ENCODE assay signal across 10 cellular contexts in genomic region chr17:32490101-32490482, GRCh38. TPM values are rescaled to one million over a fixed set of nuclear protein-coding genes. Genes with fewer than 3 reads are reported as not detected.
DNase-seq lines count a peak whose midpoint lies in the region; ATAC-seq and TF ChIP-seq lines count a peak whose summit lies in the region.
"Had no signal": no experiment of that assay in that cellular context is flagged by ENCODE, and none has a peak within 500 bp of the region (broad histone marks: within the 10 kb centered on the region; RNA-seq: fewer than 3 reads in every experiment).

No MANE protein-coding gene starts in this region.

- H3K9me3 Mint-ChIP-seq in WTC11, result no peaks in the 10 kb centered on the region

- no peaks in the 10 kb centered on the region for H3K27me3 Mint-ChIP-seq in WTC11 (ENCODE audit: low read depth)

- H3K36me3 ChIP-seq in Karpas-422 (ENCODE audit: insufficient read depth, low read length), result no peaks in the 10 kb centered on the region

- H3K9ac ChIP-seq in Karpas-422 (ENCODE audit: low read length), result no peak overlapping the region

- H3K27ac Mint-ChIP-seq in WTC11, result no peak overlapping the region

- no peaks in the 10 kb centered on the region for H3K9me2 ChIP-seq in Karpas-422 (replicated peaks; ENCODE audit: insufficient read depth, low read length)

- TF ChIP-seq CTCF in WTC11 (IDR thresholded peaks at IDR 0.05) (no peak), GM13977 (IDR thresholded peaks at IDR 0.05; ENCODE audit: extremely low read depth, insufficient read depth, missing control alignments) (no peak)

- peak; percentile 43 for TF ChIP-seq POLR2A in GM15510 (IDR thresholded peaks at IDR 0.05; ENCODE audit: borderline replicate concordance, extremely low read depth, insufficient read length)

- no peak overlapping the region for H3K27ac ChIP-seq in Karpas-422 (ENCODE audit: low read length)

- in situ Hi-C loops in GM13977 (cut with MboI; ENCODE audit: low pct_unique_long_range_greater_than_20kb, low sequenced_read_pairs, unreplicated experiment), result loop anchor here (25.0 kb wide), 1 partner anchor 122 kb away; no protein-coding TSS in a partner anchor

- H2AFZ ChIP-seq in Karpas-422 (ENCODE audit: low read length), result no peak overlapping the region

- H3K4me3 Mint-ChIP-seq in WTC11, result peak overlapping the region; percentile 29; the same call in 1 of the 2 replicates

- peak; percentile 84 for DNase-seq in D341Med (ENCODE audit: low spot score)
- DNase-seq in WTC11 (ENCODE audit: low spot score), result no peak
- peak; percentile 63 for DNase-seq in left kidney (ENCODE audit: low read depth, low spot score)
- no peak for DNase-seq in GM13977 (ENCODE audit: low spot score)
- DNase-seq in Karpas-422, result no peak
- DNase-seq in activated CD4-positive, CD25-positive, alpha-beta regulatory T cell treated with anti-CD3 and anti-CD28 coated beads, Interleukin-2, amount 50 U/mL, for 72 hours, result no peak
- DNase-seq: NCI-H187, T1000 had no signal

- CTCF ChIA-PET in WTC11 (lab: Charles Lee), result interaction anchor here (1.2 kb wide), 1 partner anchor 169 kb away, joined by 6 read pairs; no protein-coding TSS in a partner anchor

- H3K9me3 ChIP-seq in Karpas-422 (ENCODE audit: low read length), result no peaks in the 10 kb centered on the region

- ATAC-seq in WTC11 (no peak), GM21529 (IDR thresholded peaks at IDR 0.05; ENCODE audit: unreplicated experiment) (no peak)

- no peaks in the 10 kb centered on the region for H3K27me3 ChIP-seq in Karpas-422 (ENCODE audit: low read length)

- H4K20me1 ChIP-seq in Karpas-422 (ENCODE audit: insufficient read depth, low read depth, low read length), result 0 out of 2 replicates have a peak, but pooled peaks cover 13% of the 10 kb centered on the region

- no peak overlapping the region for H3K4me2 ChIP-seq in Karpas-422 (ENCODE audit: low read depth, low read length, poor library complexity, severe bottlenecking)

- no peaks in the 10 kb centered on the region for H3K79me2 ChIP-seq in Karpas-422 (ENCODE audit: low read length)

- peaks cover 11% of the 10 kb centered on the region for H3K4me1 ChIP-seq in Karpas-422 (ENCODE audit: low read length)

- POLR2A ChIA-PET in WTC11 (lab: Charles Lee), result no interaction called here

- no peak overlapping the region for H3K4me3 ChIP-seq in Karpas-422 (ENCODE audit: low read length)

- peaks cover 47% of the 10 kb centered on the region for H3K4me1 Mint-ChIP-seq in WTC11

- peaks cover 20% of the 10 kb centered on the region for H3K36me3 Mint-ChIP-seq in WTC11

TF ChIP-seq in WTC11, 78 proteins besides CTCF, POLR2A, EP300 and RAD21:
- no peak for TF ChIP-seq NR1H2 (CRISPR knock-in tag; IDR thresholded peaks at IDR 0.05)
- TF ChIP-seq ZNF532 (CRISPR knock-in tag; IDR thresholded peaks at IDR 0.05; ENCODE audit: borderline replicate concordance), result no peak
- TF ChIP-seq MAX (CRISPR knock-in tag; IDR thresholded peaks at IDR 0.05), result no peak
- no peak for TF ChIP-seq ZBTB21 (CRISPR knock-in tag; IDR thresholded peaks at IDR 0.05; ENCODE audit: borderline replicate concordance)
- no peak for TF ChIP-seq ELF4 (CRISPR knock-in tag; IDR thresholded peaks at IDR 0.05; ENCODE audit: low read depth)
- TF ChIP-seq RORB (CRISPR knock-in tag; IDR thresholded peaks at IDR 0.05), result no peak
- TF ChIP-seq MYBL2 (CRISPR knock-in tag; IDR thresholded peaks at IDR 0.05), result no peak
- TF ChIP-seq ATF6 (CRISPR knock-in tag; IDR thresholded peaks at IDR 0.05), result no peak
- TF ChIP-seq GABPB1 (CRISPR knock-in tag; IDR thresholded peaks at IDR 0.05), result no peak
- TF ChIP-seq ZNF121 (CRISPR knock-in tag; IDR thresholded peaks at IDR 0.05), result no peak
- TF ChIP-seq ZNF396 (CRISPR knock-in tag; IDR thresholded peaks at IDR 0.05; ENCODE audit: borderline replicate concordance), result no peak
TF ChIP-seq in WTC11: peak in this region for 0.

RNA-seq across cellular contexts. Expression of gene CDK5R1, which starts 3.3 kb away (rescaled TPM):
- 9.0 to 9.9 TPM (median 9.2 TPM) in 3 replicates for total RNA-seq in WTC11 (2021)
- 0.26 and 0.51 TPM in 2 replicates for total RNA-seq in Karpas-422 (2014; rRNA removed; shearing (Covaris generic); ENCODE audit: low replicate concordance)

RNA-seq across cellular contexts. Expression of gene PSMD11, which starts 45.8 kb away (rescaled TPM):
- 133 to 155 TPM (median 146 TPM) in 3 replicates for total RNA-seq in WTC11 (2021)
- total RNA-seq in Karpas-422 (2014; rRNA removed; shearing (Covaris generic); ENCODE audit: low replicate concordance), result 69.5 and 79.6 TPM in 2 replicates

Comparison
In these comparisons a context has a peak if more than half of its experiments do, and no peak if none do; other contexts are left out.
1. DNase-seq: peak in D341Med (single experiment) and left kidney (single experiment); none in WTC11 (single experiment), GM13977 (single experiment), Karpas-422 (single experiment) and activated CD4-positive, CD25-positive, alpha-beta regulatory T cell treated with anti-CD3 and anti-CD28 coated beads, Interleukin-2, amount 50 U/mL, for 72 hours (single experiment).